ENCODE assay signal across 16 cellular contexts in the genomic region with DNA sequence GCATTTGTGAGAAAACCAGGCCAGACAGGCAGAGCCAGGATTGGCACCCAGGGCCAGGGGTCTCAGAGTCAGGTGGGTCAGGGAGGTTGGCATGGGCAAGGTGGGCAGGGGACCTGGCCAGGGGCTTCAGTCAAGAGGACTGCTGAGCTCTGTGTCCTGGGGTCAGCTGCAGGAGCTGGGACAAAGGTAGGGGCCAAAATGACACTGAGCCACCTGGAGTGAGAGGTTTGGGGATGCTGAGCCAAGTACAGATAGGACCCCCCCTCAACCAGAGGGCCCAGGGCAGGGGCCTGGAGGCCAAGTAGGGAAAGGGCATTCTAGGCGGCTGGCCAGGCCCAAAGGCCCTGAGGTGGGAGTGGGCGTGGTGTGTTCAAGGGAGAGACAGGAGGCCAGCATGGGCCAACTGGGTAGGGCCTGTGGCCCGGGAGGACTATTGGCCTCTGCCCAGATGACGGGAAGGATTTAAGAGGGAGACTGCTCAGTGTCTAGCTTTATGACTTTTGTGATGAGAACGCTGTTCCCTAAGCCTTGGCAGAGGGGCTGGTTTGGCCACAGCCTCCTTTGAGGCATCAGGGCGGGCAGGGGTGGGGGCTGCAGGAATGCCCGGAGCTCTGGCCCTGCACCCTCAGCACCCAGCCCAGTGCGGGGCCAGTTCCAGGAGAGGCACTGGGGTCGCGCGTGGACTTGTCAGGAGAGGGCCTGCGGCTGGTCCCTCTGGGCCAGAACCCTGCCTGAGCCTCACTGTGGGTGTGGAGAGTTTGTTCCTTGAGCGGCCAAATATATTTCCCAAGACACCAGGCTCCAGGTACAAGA. TPM values are rescaled to one million over a fixed set of nuclear protein-coding genes. Genes with fewer than 3 reads are reported as not detected.
DNase-seq lines count a peak whose midpoint lies in the region; ATAC-seq and TF ChIP-seq lines count a peak whose summit lies in the region.
"Had no signal": no experiment of that assay in that cellular context is flagged by ENCODE, and none has a peak within 500 bp of the region (broad histone marks: within the 10 kb centered on the region; RNA-seq: fewer than 3 reads in every experiment).

No MANE protein-coding gene starts in this region.

- no peak overlapping the region for H3K27ac Mint-ChIP-seq in endothelial cell (ENCODE audit: unreplicated experiment)

- no peak overlapping the region for H4K8ac ChIP-seq in trophoblast cell (ENCODE audit: low read depth, low read length)

- no peak overlapping the region for H3K18ac ChIP-seq in trophoblast cell (ENCODE audit: low read length)

- peaks cover 0 to 9% (median 2%) of the 10 kb centered on the region in 12 donors for H3K4me1 ChIP-seq in heart left ventricle
- H3K4me1 ChIP-seq in osteoblast (ENCODE audit: insufficient read depth, low read length), result no peaks in the 10 kb centered on the region
- no peaks in the 10 kb centered on the region for H3K4me1 ChIP-seq in upper lobe of right lung
- H3K4me1 ChIP-seq in trophoblast cell (ENCODE audit: control insufficient read depth in 1 of 2, insufficient read depth in 2 of 2, low read length in 2 of 2), result peaks cover 0 to 7% of the 10 kb centered on the region in 2 experiments
- H3K4me1 ChIP-seq: Caco-2, HAP-1 had no signal

- no peak for TF ChIP-seq POLR2A in heart left ventricle (IDR thresholded peaks at IDR 0.05)

- peak; percentile 52 for DNase-seq in Right ventricle myocardium inferior (ENCODE audit: missing footprints)
- DNase-seq in heart left ventricle, result no peak
- peak; percentile 43 for DNase-seq in osteoblast (ENCODE audit: insufficient read length, low spot score, missing footprints)
- DNase-seq in upper lobe of right lung, result peak; percentile 57
- DNase-seq in trophoblast cell, result no peak
- no peak for DNase-seq in endothelial cell (ENCODE audit: low spot score)
- DNase-seq: 8988T; AML-193; Caco-2; CD8-positive, alpha-beta memory T cell; DND-41; GDM1 had no signal

- H3K27me3 Mint-ChIP-seq in endothelial cell (ENCODE audit: unreplicated experiment), result peaks cover 6% of the 10 kb centered on the region

- H3K27me3 ChIP-seq in heart left ventricle (peaks cover 0 to 19% (median 0%) of the 10 kb centered on the region in 9 donors), osteoblast (ENCODE audit: insufficient read depth, low read length) (peaks cover 41% of the 10 kb centered on the region), upper lobe of right lung (peaks cover 13% of the 10 kb centered on the region), trophoblast cell (ENCODE audit: insufficient read depth, low read length) (peaks cover 19% of the 10 kb centered on the region)
- H3K27me3 ChIP-seq: BLaER1 had no signal

- intact Hi-C loops in Right ventricle myocardium inferior (cut with DNase I), result no loop called here
- intact Hi-C loops in heart left ventricle (cut with DNase I), result loop anchor here in 1 of 10 donors (10.0 kb wide), 1 partner anchor 67 kb away; no protein-coding TSS in a partner anchor
- intact Hi-C loops in upper lobe of right lung (cut with DNase I), result no loop called here

- no peak overlapping the region for H3K27ac ChIP-seq in heart left ventricle
- no peak overlapping the region for H3K27ac ChIP-seq in osteoblast (ENCODE audit: low read depth, low read length)
- H3K27ac ChIP-seq in upper lobe of right lung, result no peak overlapping the region
- H3K27ac ChIP-seq in trophoblast cell (ENCODE audit: low read depth, low read length), result no peak overlapping the region
- H3K27ac ChIP-seq: BLaER1 had no signal

- no peak overlapping the region for H3K4me3 Mint-ChIP-seq in endothelial cell (ENCODE audit: unreplicated experiment)
- H3K4me3 Mint-ChIP-seq: CD8-positive, alpha-beta memory T cell had no signal

- H3K14ac ChIP-seq in trophoblast cell (ENCODE audit: low read length), result no peak overlapping the region

- no peaks in the 10 kb centered on the region for H3K79me1 ChIP-seq in trophoblast cell (ENCODE audit: low read length)

- no peak overlapping the region for H3K23ac ChIP-seq in trophoblast cell (ENCODE audit: low read length)

- no peaks in the 10 kb centered on the region for H3K36me3 ChIP-seq in heart left ventricle
- H3K36me3 ChIP-seq in osteoblast (ENCODE audit: insufficient read depth, low read length), result no peaks in the 10 kb centered on the region
- no peaks in the 10 kb centered on the region for H3K36me3 ChIP-seq in upper lobe of right lung
- H3K36me3 ChIP-seq in trophoblast cell (ENCODE audit: control insufficient read depth in 1 of 2, insufficient read depth in 2 of 2, low read length in 2 of 2), result no peaks in the 10 kb centered on the region
- H3K36me3 ChIP-seq: BLaER1, HAP-1 had no signal

- H3K4me2 ChIP-seq in osteoblast (ENCODE audit: insufficient read depth, low read length) (no peak overlapping the region), trophoblast cell (ENCODE audit: low read length) (no peak overlapping the region)
- H3K4me2 ChIP-seq: BLaER1 had no signal

- H2BK120ac ChIP-seq in trophoblast cell (ENCODE audit: insufficient read depth, low read length, poor library complexity), result no peak overlapping the region

- H3K4ac ChIP-seq in trophoblast cell (ENCODE audit: low read depth, low read length), result no peak overlapping the region

- no peak overlapping the region for H2BK12ac ChIP-seq in trophoblast cell (ENCODE audit: low read length)

- 91 to 94% (median 93%) methylated on average over 12 to 13 of the region's 13 CpGs for WGBS in heart left ventricle, 4 donors
- no CpG with 5 or more reads among the region's 13 CpGs for WGBS in trophoblast cell (ENCODE audit: extremely low coverage, insufficient coverage, insufficient read length)

- H2BK5ac ChIP-seq in trophoblast cell (ENCODE audit: low read depth, low read length, poor library complexity), result no peak overlapping the region

- no peak overlapping the region for H4K91ac ChIP-seq in trophoblast cell (ENCODE audit: low read depth, low read length)

- ATAC-seq in Right ventricle myocardium inferior (no peak), heart left ventricle (no peak), esophagus mucosa (peak; percentile 20), upper lobe of right lung (no peak)

- H2AFZ ChIP-seq in osteoblast (ENCODE audit: low read length), result no peak overlapping the region
- no peak overlapping the region for H2AFZ ChIP-seq in trophoblast cell (ENCODE audit: insufficient read depth, low read length, poor library complexity)

- H3K9me3 ChIP-seq in heart left ventricle, result no peaks in the 10 kb centered on the region
- H3K9me3 ChIP-seq in osteoblast (ENCODE audit: low read depth, low read length), result no peaks in the 10 kb centered on the region
- no peaks in the 10 kb centered on the region for H3K9me3 ChIP-seq in upper lobe of right lung
- H3K9me3 ChIP-seq in trophoblast cell (ENCODE audit: insufficient read depth, low read depth, low read length), result peaks cover 1% of the 10 kb centered on the region
- H3K9me3 ChIP-seq: Caco-2, HAP-1 had no signal

- H2AK5ac ChIP-seq in trophoblast cell (ENCODE audit: low read length), result no peak overlapping the region

- no peak overlapping the region for H3K9ac ChIP-seq in trophoblast cell (ENCODE audit: low read length)
- H3K9ac ChIP-seq: BLaER1 had no signal

- H4K20me1 ChIP-seq in osteoblast (ENCODE audit: insufficient read depth, low read length), result no peaks in the 10 kb centered on the region
- H4K20me1 ChIP-seq: BLaER1 had no signal

- no peaks in the 10 kb centered on the region for H3K36me3 Mint-ChIP-seq in endothelial cell (ENCODE audit: low read depth, unreplicated experiment)
- H3K36me3 Mint-ChIP-seq: CD8-positive, alpha-beta memory T cell had no signal

- H3K9me3 Mint-ChIP-seq in endothelial cell (ENCODE audit: unreplicated experiment), result no peaks in the 10 kb centered on the region

- H3K79me2 ChIP-seq in osteoblast (ENCODE audit: insufficient read depth, low read length), result no peaks in the 10 kb centered on the region
- H3K79me2 ChIP-seq in trophoblast cell (ENCODE audit: control insufficient read depth, insufficient read depth, low read length, poor library complexity), result no peaks in the 10 kb centered on the region

- H4K12ac ChIP-seq in trophoblast cell (ENCODE audit: low read depth, low read length), result no peak overlapping the region

- TF ChIP-seq CTCF in heart left ventricle (IDR thresholded peaks at IDR 0.05) (no peak), osteoblast (IDR thresholded peaks at IDR 0.05; ENCODE audit: extremely low read depth, low read depth, low read length) (no peak), upper lobe of right lung (IDR thresholded peaks at IDR 0.05) (no peak), endothelial cell (IDR thresholded peaks at IDR 0.05; ENCODE audit: unreplicated experiment) (no peak)

- no peak overlapping the region for H3K4me3 ChIP-seq in heart left ventricle
- no peak overlapping the region for H3K4me3 ChIP-seq in osteoblast (ENCODE audit: insufficient read depth, low read length)
- no peak overlapping the region for H3K4me3 ChIP-seq in upper lobe of right lung
- no peak overlapping the region for H3K4me3 ChIP-seq in trophoblast cell (ENCODE audit: low read depth, low read length)
- H3K4me3 ChIP-seq: BLaER1, HAP-1 had no signal

- no peaks in the 10 kb centered on the region for H3K4me1 Mint-ChIP-seq in endothelial cell (ENCODE audit: unreplicated experiment)
- H3K4me1 Mint-ChIP-seq: CD8-positive, alpha-beta memory T cell had no signal

RNA-seq across cellular contexts. Expression of a gene that starts 3.1 kb away (rescaled TPM):
- total RNA-seq in Right ventricle myocardium inferior, result not detected
- total RNA-seq in heart left ventricle, result not detected
- polyA plus RNA-seq in heart left ventricle, result not detected
- not detected for total RNA-seq in esophagus mucosa
- not detected in 2 replicates for total RNA-seq in osteoblast
- total RNA-seq in upper lobe of right lung, result not detected
- polyA plus RNA-seq in trophoblast cell (2013), result not detected in 2 replicates
- not detected for total RNA-seq in endothelial cell (ENCODE audit: unreplicated experiment)
- total RNA-seq: Caco-2; CD8-positive, alpha-beta memory T cell; H1 had no signal
- polyA plus RNA-seq: CD8-positive, alpha-beta memory T cell had no signal

RNA-seq across cellular contexts. Expression of a gene that starts 40.6 kb away (rescaled TPM):
- total RNA-seq in Right ventricle myocardium inferior (33.0 TPM), heart left ventricle (10 to 100 TPM; 10.5 to 85.8 (median 31.0) TPM), esophagus mucosa (0.60 TPM), osteoblast (4.3 and 4.4 TPM in 2 replicates), upper lobe of right lung (44.6 TPM), endothelial cell (ENCODE audit: unreplicated experiment) (0.67 TPM)
- polyA plus RNA-seq in heart left ventricle, result 10 to 100 TPM; 39.9 to 70.6 TPM
- 1.4 and 1.8 TPM in 2 replicates for polyA plus RNA-seq in trophoblast cell (2013)
- polyA plus RNA-seq: CD8-positive, alpha-beta memory T cell had no signal

Comparison
In these comparisons a context has a peak if more than half of its experiments do, and no peak if none do; other contexts are left out.
1. DNase-seq: peak in Right ventricle myocardium inferior (single experiment), osteoblast (single experiment) and upper lobe of right lung (single experiment); none in heart left ventricle (0 of 5), trophoblast cell (0 of 2) and endothelial cell (single experiment).